Comparison of ENCODE assay signal across 10 cellular contexts in genomic region chr16:10992797-10993196, GRCh38. TPM values are rescaled to one million over a fixed set of nuclear protein-coding genes. Genes with fewer than 3 reads are reported as not detected.
DNase-seq lines count a peak whose midpoint lies in the region; ATAC-seq and TF ChIP-seq lines count a peak whose summit lies in the region.
"Had no signal": no experiment of that assay in that cellular context is flagged by ENCODE, and none has a peak within 500 bp of the region (broad histone marks: within the 10 kb centered on the region; RNA-seq: fewer than 3 reads in every experiment).

No MANE protein-coding gene starts in this region.

- peaks cover 89% of the 10 kb centered on the region for H3K4me1 Mint-ChIP-seq in activated CD4-positive, alpha-beta memory T cell treated with anti-CD3 and anti-CD28 coated beads, Interleukin-2, amount 10 ng/mL, durations not matched to agents 7 days and 5 days

- H3K9me3 ChIP-seq in right cardiac atrium (ENCODE audit: control insufficient read depth, low read length) (no peaks in the 10 kb centered on the region), hepatocyte (ENCODE audit: low read depth) (no peaks in the 10 kb centered on the region), stomach smooth muscle (ENCODE audit: control insufficient read depth in 2 of 2, low read length in 2 of 2) (no peaks in the 10 kb centered on the region), vagina (no peaks in the 10 kb centered on the region)

- H3K4me3 Mint-ChIP-seq in activated CD4-positive, alpha-beta memory T cell treated with anti-CD3 and anti-CD28 coated beads, Interleukin-2, amount 10 ng/mL, durations not matched to agents 7 days and 5 days: no peak overlapping the region

- H3K4me3 ChIP-seq in right cardiac atrium (ENCODE audit: low read length) (no peak overlapping the region), hepatocyte (no peak overlapping the region), stomach smooth muscle (ENCODE audit: low read length in 2 of 2) (no peak overlapping the region), vagina (no peak overlapping the region)

- POLR2A ChIA-PET in activated CD4-positive, alpha-beta memory T cell treated with anti-CD3 and anti-CD28 coated beads, Interleukin-2, amount 10 ng/mL, durations not matched to agents 7 days and 5 days (lab: Charles Lee): interaction anchor here (0.7 to 1.0 kb wide), 3 partner anchors 10 to 60 kb away, joined by 3 read pairs; no protein-coding TSS in a partner anchor

- H3K27ac ChIP-seq in right cardiac atrium (ENCODE audit: low read length): no peak overlapping the region
- peak overlapping the region; percentile 72 for H3K27ac ChIP-seq in hepatocyte
- peak overlapping the region; percentile 2 for H3K27ac ChIP-seq in stomach smooth muscle (ENCODE audit: low read length)
- H3K27ac ChIP-seq in vagina: no peak overlapping the region

- H3K36me3 ChIP-seq in hepatocyte (replicated peaks; ENCODE audit: insufficient read depth, low read depth) (no peaks in the 10 kb centered on the region), stomach smooth muscle (ENCODE audit: control insufficient read depth in 2 of 2, insufficient read depth in 2 of 2, low read length in 2 of 2) (peaks cover 10 to 22% of the 10 kb centered on the region in 2 donors), vagina (peaks cover 0 to 26% of the 10 kb centered on the region in 2 donors)

- no peaks in the 10 kb centered on the region for H3K9me2 ChIP-seq in hepatocyte (replicated peaks; ENCODE audit: insufficient read depth)

- DNase-seq in right cardiac atrium: peak in 2 of 3 donors; percentile 48 to 65
- DNase-seq in Right ventricle myocardium inferior (ENCODE audit: missing footprints): no peak
- peak; percentile 58 for DNase-seq in activated CD4-positive, alpha-beta memory T cell treated with anti-CD3 and anti-CD28 coated beads, Interleukin-2, amount 10 ng/mL, durations not matched to agents 7 days and 5 days
- no peak for DNase-seq in hepatocyte (ENCODE audit: low spot score)
- DNase-seq in vagina (ENCODE audit: extremely low spot score in 2 of 2): no peak
- DNase-seq: activated effector memory CD4-positive, alpha-beta T cell treated with anti-CD3 and anti-CD28 coated beads, Interleukin-2, amount 50 U/mL, for 16 hours; NCI-H345 had no signal

- no peaks in the 10 kb centered on the region for H3K4me1 ChIP-seq in right cardiac atrium (ENCODE audit: control insufficient read depth, insufficient read depth, low read length)
- H3K4me1 ChIP-seq in hepatocyte (ENCODE audit: insufficient read depth): peaks cover 8% of the 10 kb centered on the region
- peaks cover 13% of the 10 kb centered on the region for H3K4me1 ChIP-seq in stomach smooth muscle (ENCODE audit: control insufficient read depth, insufficient read depth, low read length)
- peaks cover 8% of the 10 kb centered on the region for H3K4me1 ChIP-seq in vagina

- H3K27me3 ChIP-seq in right cardiac atrium (ENCODE audit: control insufficient read depth, insufficient read depth) (no peaks in the 10 kb centered on the region), hepatocyte (no peaks in the 10 kb centered on the region), stomach smooth muscle (ENCODE audit: control insufficient read depth in 1 of 2, insufficient read depth in 2 of 2, low read length in 2 of 2) (no peaks in the 10 kb centered on the region), vagina (no peaks in the 10 kb centered on the region)

- H3K9ac ChIP-seq in stomach smooth muscle (ENCODE audit: low read length in 2 of 2): no peak overlapping the region

- TF ChIP-seq POLR2A in vagina (IDR thresholded peaks at IDR 0.05): no peak

- H4K20me1 ChIP-seq in hepatocyte (ENCODE audit: insufficient read depth, poor library complexity, severe bottlenecking): no peaks in the 10 kb centered on the region

- H3K27me3 Mint-ChIP-seq in activated CD4-positive, alpha-beta memory T cell treated with anti-CD3 and anti-CD28 coated beads, Interleukin-2, amount 10 ng/mL, durations not matched to agents 7 days and 5 days: no peaks in the 10 kb centered on the region

- no peaks in the 10 kb centered on the region for H3K79me2 ChIP-seq in hepatocyte

- TF ChIP-seq CTCF in hepatocyte (IDR thresholded peaks at IDR 0.05; ENCODE audit: poor library complexity) (no peak), vagina (IDR thresholded peaks at IDR 0.05) (no peak)

- intact Hi-C loops in right cardiac atrium (cut with DNase I) (no loop called here), Right ventricle myocardium inferior (cut with DNase I) (no loop called here), vagina (cut with DNase I) (no loop called here)

- H3K36me3 Mint-ChIP-seq in activated CD4-positive, alpha-beta memory T cell treated with anti-CD3 and anti-CD28 coated beads, Interleukin-2, amount 10 ng/mL, durations not matched to agents 7 days and 5 days (ENCODE audit: low read depth): peaks cover 67% of the 10 kb centered on the region

- CTCF ChIA-PET in activated CD4-positive, alpha-beta memory T cell treated with anti-CD3 and anti-CD28 coated beads, Interleukin-2, amount 10 ng/mL, durations not matched to agents 7 days and 5 days (lab: Charles Lee): no interaction called here

- WGBS in right cardiac atrium: 90% methylated on average over 5 of the region's 5 CpGs
- WGBS in hepatocyte (ENCODE audit: low lambda C conversion rate, missing lambda C conversion rate): 85% methylated on average over 5 of the region's 5 CpGs

- H3K9me3 Mint-ChIP-seq in activated CD4-positive, alpha-beta memory T cell treated with anti-CD3 and anti-CD28 coated beads, Interleukin-2, amount 10 ng/mL, durations not matched to agents 7 days and 5 days: peaks cover 3% of the 10 kb centered on the region

- ATAC-seq in right cardiac atrium (peak in 1 of 2 donors; percentile 64), Right ventricle myocardium inferior (no peak), GM18511 (IDR thresholded peaks at IDR 0.05; ENCODE audit: unreplicated experiment) (no peak), GM19328 (IDR thresholded peaks at IDR 0.05; ENCODE audit: unreplicated experiment) (no peak)

- peak overlapping the region; percentile 44 for H3K27ac Mint-ChIP-seq in activated CD4-positive, alpha-beta memory T cell treated with anti-CD3 and anti-CD28 coated beads, Interleukin-2, amount 10 ng/mL, durations not matched to agents 7 days and 5 days

- no peak overlapping the region for H3K4me2 ChIP-seq in hepatocyte

- no peak overlapping the region for H2AFZ ChIP-seq in hepatocyte

RNA-seq across cellular contexts. Expression of gene CLEC16A, which starts 48.4 kb away (rescaled TPM):
- 10 to 100 TPM; 24.0 to 31.5 (median 30.4) TPM for total RNA-seq in right cardiac atrium
- polyA plus RNA-seq in right cardiac atrium: 14.9 TPM
- total RNA-seq in Right ventricle myocardium inferior: 23.0 TPM
- 10 to 100 TPM; 30.3 to 32.4 TPM for total RNA-seq in activated CD4-positive, alpha-beta memory T cell treated with anti-CD3 and anti-CD28 coated beads, Interleukin-2, amount 10 ng/mL, durations not matched to agents 7 days and 5 days
- 19.7 and 22.6 TPM in 2 replicates for total RNA-seq in hepatocyte
- polyA plus RNA-seq in hepatocyte: 22.3 and 29.0 TPM in 2 replicates
- total RNA-seq in vagina: 21.6 TPM

RNA-seq across cellular contexts. Expression of gene DEXI, which starts 50.5 kb away (rescaled TPM):
- total RNA-seq in right cardiac atrium: 100 to 1,000 TPM in 2 of 4 donors, 10 to 100 TPM in 2; 82.2 to 126 (median 101) TPM
- 127 TPM for polyA plus RNA-seq in right cardiac atrium
- total RNA-seq in Right ventricle myocardium inferior: 121 TPM
- 10 to 100 TPM; 24.2 to 24.7 TPM for total RNA-seq in activated CD4-positive, alpha-beta memory T cell treated with anti-CD3 and anti-CD28 coated beads, Interleukin-2, amount 10 ng/mL, durations not matched to agents 7 days and 5 days
- total RNA-seq in hepatocyte: 51.6 and 53.7 TPM in 2 replicates
- 68.9 and 82.4 TPM in 2 replicates for polyA plus RNA-seq in hepatocyte
- 67.5 TPM for total RNA-seq in vagina

Comparison
In these comparisons a context has a peak if more than half of its experiments do, and no peak if none do; other contexts are left out.
1. DNase-seq: peak in right cardiac atrium (2 of 3) and activated CD4-positive, alpha-beta memory T cell treated with anti-CD3 and anti-CD28 coated beads, Interleukin-2, amount 10 ng/mL, durations not matched to agents 7 days and 5 days (single experiment); none in Right ventricle myocardium inferior (single experiment), hepatocyte (single experiment) and vagina (0 of 2).
2. H3K27ac ChIP-seq: peak in hepatocyte (single experiment) and stomach smooth muscle (single experiment); none in right cardiac atrium (single experiment) and vagina (single experiment).